Comparison of ENCODE assay signal across 9 cellular contexts in the genomic region with DNA sequence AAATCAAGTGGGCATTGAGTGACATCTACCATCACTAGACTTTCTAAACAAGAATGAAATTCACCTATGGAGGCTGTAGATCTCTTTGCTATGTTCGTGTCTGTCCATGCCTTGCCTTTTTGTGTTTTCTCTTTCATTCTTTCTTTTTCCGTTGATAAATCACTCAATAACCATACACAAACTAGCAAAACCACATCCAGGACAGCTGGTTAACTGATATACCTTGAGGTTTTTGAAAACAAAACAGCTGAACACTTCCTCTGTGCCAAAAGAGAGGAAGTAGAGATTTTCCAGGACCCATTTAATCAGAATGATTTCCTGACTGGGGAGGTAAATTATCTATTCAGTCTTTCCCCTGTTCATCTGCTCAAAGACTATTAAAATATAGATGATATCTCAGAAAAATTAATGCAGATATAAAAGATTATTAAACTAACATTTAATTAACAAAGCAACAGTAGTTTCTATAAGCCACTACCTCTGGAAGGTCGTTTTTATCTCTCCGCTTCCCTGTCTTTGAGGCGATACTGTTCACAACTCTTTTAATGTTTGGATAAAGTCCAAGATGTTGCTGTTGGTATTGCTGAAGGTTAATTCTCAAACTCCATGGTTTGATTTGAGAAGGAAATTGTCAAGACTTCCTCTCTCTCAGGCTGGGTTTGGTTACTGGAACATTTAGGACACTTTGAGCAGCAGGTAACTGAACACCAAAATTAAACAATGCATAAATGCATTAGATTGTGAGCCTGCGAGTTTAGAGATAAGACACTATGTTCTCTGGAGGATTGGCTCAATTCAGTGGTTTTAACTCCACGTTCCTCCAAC. TPM values are rescaled to one million over a fixed set of nuclear protein-coding genes. Genes with fewer than 3 reads are reported as not detected.
DNase-seq lines count a peak whose midpoint lies in the region; ATAC-seq, FAIRE-seq and TF ChIP-seq lines count a peak whose summit lies in the region.
"Had no signal": no experiment of that assay in that cellular context is flagged by ENCODE, and none has a peak within 500 bp of the region (broad histone marks: within the 10 kb centered on the region; RNA-seq: fewer than 3 reads in every experiment).

No MANE protein-coding gene starts in this region.

- intact Hi-C loops in CD4-positive, alpha-beta memory T cell (cut with micrococcal nuclease) = no loop called here
- intact Hi-C loops in activated B cell treated with CpG ODN at 0.5 μM for 24 hours (cut with micrococcal nuclease) = no loop called here
- intact Hi-C loops in transverse colon (cut with DNase I; ENCODE audit: low total_unique reads) = no loop called here

- H3K9me3 Mint-ChIP-seq in CD4-positive, alpha-beta memory T cell = peaks cover 0 to 2% (median 0%) of the 10 kb centered on the region in 8 donors
- H3K9me3 Mint-ChIP-seq in activated B cell treated with CpG ODN at 0.5 μM for 24 hours (no peaks in the 10 kb centered on the region), osteocyte (ENCODE audit: unreplicated experiment) (no peaks in the 10 kb centered on the region)

- POLR2A ChIA-PET in CD4-positive, alpha-beta memory T cell (lab: Charles Lee; ENCODE audit: partially characterized antibody) = interaction anchor here (0.6 to 7.9 kb wide), 3 partner anchors 25 to 1253 kb away, joined by 3 to 70 read pairs (median 3); partner anchors contain the start of genes C10orf67 and OTUD1
- POLR2A ChIA-PET in activated B cell treated with CpG ODN at 0.5 μM for 24 hours (lab: Charles Lee) = interaction anchor here (0.8 kb wide), 1 partner anchor 70 kb away, joined by 3 read pairs; the partner anchor contains the start of gene OTUD1

- peaks cover 54% of the 10 kb centered on the region for H3K4me1 ChIP-seq in CD4-positive, alpha-beta memory T cell (ENCODE audit: insufficient read depth, low read length)
- H3K4me1 ChIP-seq in osteoblast (ENCODE audit: insufficient read depth, low read length) = no peaks in the 10 kb centered on the region
- H3K4me1 ChIP-seq in transverse colon = no peaks in the 10 kb centered on the region

- peak in 4 of 5 donors; percentile 49 to 58 (median 54) for DNase-seq in CD4-positive, alpha-beta memory T cell
- DNase-seq in GM19240 (ENCODE audit: insufficient read length, low spot score) (peak; percentile 37), activated B cell treated with CpG ODN at 0.5 μM for 24 hours (no peak), D721Med (ENCODE audit: insufficient read length, low spot score) (no peak), osteoblast (ENCODE audit: insufficient read length, low spot score, missing footprints) (no peak), transverse colon (no peak), osteocyte (ENCODE audit: extremely low spot score, unreplicated experiment) (no peak)
- DNase-seq: T-helper 9 cell had no signal

- TF ChIP-seq EP300 in transverse colon (IDR thresholded peaks at IDR 0.05; ENCODE audit: low read depth) = no peak

- ATAC-seq in HG03066 (IDR thresholded peaks at IDR 0.05; ENCODE audit: low read depth, unreplicated experiment) (peak; percentile 59), activated B cell treated with CpG ODN at 0.5 μM for 24 hours (ENCODE audit: low read depth) (peak; percentile 70)

- TF ChIP-seq CTCF in activated B cell treated with CpG ODN at 0.5 μM for 24 hours (IDR thresholded peaks at IDR 0.05) (no peak), D721Med (IDR thresholded peaks at IDR 0.05; ENCODE audit: insufficient read depth, missing control alignments) (no peak), osteoblast (IDR thresholded peaks at IDR 0.05; ENCODE audit: extremely low read depth, low read depth, low read length) (no peak), transverse colon (IDR thresholded peaks at IDR 0.05) (no peak), osteocyte (IDR thresholded peaks at IDR 0.05) (no peak)

- CTCF ChIA-PET in CD4-positive, alpha-beta memory T cell (lab: Charles Lee; ENCODE audit: partially characterized antibody) = interaction anchor here (0.7 to 1.8 kb wide), 2 partner anchors 54 to 72 kb away, joined by 3 to 7 read pairs; no protein-coding TSS in a partner anchor
- CTCF ChIA-PET in activated B cell treated with CpG ODN at 0.5 μM for 24 hours (lab: Charles Lee) = no interaction called here

- H3K36me3 Mint-ChIP-seq in CD4-positive, alpha-beta memory T cell = no peaks in the 10 kb centered on the region
- H3K36me3 Mint-ChIP-seq in activated B cell treated with CpG ODN at 0.5 μM for 24 hours (ENCODE audit: low read depth) = no peaks in the 10 kb centered on the region
- H3K36me3 Mint-ChIP-seq in osteocyte (ENCODE audit: unreplicated experiment) = no peaks in the 10 kb centered on the region

- no peak overlapping the region for H3K27ac ChIP-seq in CD4-positive, alpha-beta memory T cell (ENCODE audit: low read depth, low read length)
- no peak overlapping the region for H3K27ac ChIP-seq in osteoblast (ENCODE audit: low read depth, low read length)
- no peak overlapping the region for H3K27ac ChIP-seq in transverse colon

- no peak for FAIRE-seq in D721Med (lab: Jason Lieb, UNC)

- H3K27ac Mint-ChIP-seq in CD4-positive, alpha-beta memory T cell = peak overlapping the region in 6 of 7 donors; percentile 36 to 77 (median 60)
- H3K27ac Mint-ChIP-seq in activated B cell treated with CpG ODN at 0.5 μM for 24 hours = no peak overlapping the region
- H3K27ac Mint-ChIP-seq in osteocyte (ENCODE audit: unreplicated experiment) = no peak overlapping the region

- peak overlapping the region in 1 of 2 donors; percentile 23 for H3K4me3 ChIP-seq in CD4-positive, alpha-beta memory T cell (ENCODE audit: low read length in 2 of 2)
- H3K4me3 ChIP-seq in osteoblast (ENCODE audit: insufficient read depth, low read length) (no peak overlapping the region), transverse colon (no peak overlapping the region)

- peaks cover 42 to 51% (median 46%) of the 10 kb centered on the region in 4 donors for H3K4me1 Mint-ChIP-seq in CD4-positive, alpha-beta memory T cell
- H3K4me1 Mint-ChIP-seq in activated B cell treated with CpG ODN at 0.5 μM for 24 hours (peaks cover 34% of the 10 kb centered on the region), osteocyte (ENCODE audit: unreplicated experiment) (no peaks in the 10 kb centered on the region)

- H4K20me1 ChIP-seq in osteoblast (ENCODE audit: insufficient read depth, low read length) = no peaks in the 10 kb centered on the region

- no peak overlapping the region for H2AFZ ChIP-seq in osteoblast (ENCODE audit: low read length)

- no peaks in the 10 kb centered on the region for H3K36me3 ChIP-seq in CD4-positive, alpha-beta memory T cell (ENCODE audit: insufficient read depth, low read length)
- H3K36me3 ChIP-seq in osteoblast (ENCODE audit: insufficient read depth, low read length) = no peaks in the 10 kb centered on the region
- no peaks in the 10 kb centered on the region for H3K36me3 ChIP-seq in transverse colon

- H3K27me3 ChIP-seq in CD4-positive, alpha-beta memory T cell (ENCODE audit: insufficient read depth, low read length) = no peaks in the 10 kb centered on the region
- H3K27me3 ChIP-seq in osteoblast (ENCODE audit: insufficient read depth, low read length) (no peaks in the 10 kb centered on the region), transverse colon (no peaks in the 10 kb centered on the region)

- no peaks in the 10 kb centered on the region for H3K79me2 ChIP-seq in osteoblast (ENCODE audit: insufficient read depth, low read length)

- no peak overlapping the region for H3K4me2 ChIP-seq in osteoblast (ENCODE audit: insufficient read depth, low read length)

- H3K27me3 Mint-ChIP-seq in CD4-positive, alpha-beta memory T cell = no peaks in the 10 kb centered on the region
- H3K27me3 Mint-ChIP-seq in activated B cell treated with CpG ODN at 0.5 μM for 24 hours (peaks cover 21% of the 10 kb centered on the region), osteocyte (ENCODE audit: unreplicated experiment) (peaks cover 15% of the 10 kb centered on the region)

- in situ Hi-C loops in transverse colon (cut with MboI; ENCODE audit: low pct_ligation_motif_present in 1 of 4, low pct_unique_long_range_greater_than_20kb in 1 of 4, low sequenced_read_pairs in 3 of 4) = no loop called here

- TF ChIP-seq POLR2A in transverse colon (IDR thresholded peaks at IDR 0.05) = no peak

- peak overlapping the region; percentile 27 to 81 (median 76) for H3K4me3 Mint-ChIP-seq in CD4-positive, alpha-beta memory T cell
- H3K4me3 Mint-ChIP-seq in activated B cell treated with CpG ODN at 0.5 μM for 24 hours (peak overlapping the region; percentile 60), osteocyte (ENCODE audit: unreplicated experiment) (no peak overlapping the region)

- no peaks in the 10 kb centered on the region for H3K9me3 ChIP-seq in CD4-positive, alpha-beta memory T cell (ENCODE audit: control insufficient read depth in 1 of 2, low read length in 2 of 2)
- no peaks in the 10 kb centered on the region for H3K9me3 ChIP-seq in osteoblast (ENCODE audit: low read depth, low read length)
- H3K9me3 ChIP-seq in transverse colon = no peaks in the 10 kb centered on the region

- WGBS in transverse colon (ENCODE audit: low coverage in 1 of 2), 2 donors = 53 to 64% methylated on average over 6 to 7 of the region's 7 CpGs

RNA-seq across cellular contexts. Expression of gene C10orf67, which starts 24.4 kb away (rescaled TPM):
- not detected for total RNA-seq in CD4-positive, alpha-beta memory T cell
- under 1 TPM; 0.16 to 0.31 TPM for polyA plus RNA-seq in CD4-positive, alpha-beta memory T cell
- total RNA-seq in activated B cell treated with CpG ODN at 0.5 μM for 24 hours (not detected in 2 replicates), osteoblast (not detected in 2 replicates), transverse colon (not detected), osteocyte (not detected in 2 replicates)

Comparison
In these comparisons a context has a peak if more than half of its experiments do, and no peak if none do; other contexts are left out.
1. DNase-seq: peak in CD4-positive, alpha-beta memory T cell (4 of 5) and GM19240 (single experiment); none in activated B cell treated with CpG ODN at 0.5 μM for 24 hours (single experiment), D721Med (single experiment), osteoblast (single experiment), transverse colon (single experiment) and osteocyte (single experiment).
2. H3K27ac Mint-ChIP-seq: peak in CD4-positive, alpha-beta memory T cell (6 of 7); none in activated B cell treated with CpG ODN at 0.5 μM for 24 hours (single experiment) and osteocyte (single experiment).